19 cellular contexts compared by ENCODE assay signal in genomic region chr2:54627973-54628372, GRCh38.
DNase-seq lines count a peak whose midpoint lies in the region; ATAC-seq, FAIRE-seq and TF ChIP-seq lines count a peak whose summit lies in the region.
"Had no signal": no experiment of that assay in that cellular context is flagged by ENCODE, and none has a peak within 500 bp of the region (broad histone marks: within the 10 kb centered on the region; RNA-seq: fewer than 3 reads in every experiment).

No MANE protein-coding gene starts in this region.

- peaks cover 95% of the 10 kb centered on the region for H3K36me3 Mint-ChIP-seq in effector memory CD8-positive, alpha-beta T cell (ENCODE audit: insufficient read depth)

- no peak for TF ChIP-seq RAD21 in liver (IDR thresholded peaks at IDR 0.05)

- H3K27ac Mint-ChIP-seq in effector memory CD8-positive, alpha-beta T cell = no peak overlapping the region
- H3K27ac Mint-ChIP-seq: HFFc6 had no signal

- TF ChIP-seq CTCF in left ventricle myocardium inferior (IDR thresholded peaks at IDR 0.05; ENCODE audit: borderline replicate concordance) = no peak
- TF ChIP-seq CTCF in OCI-LY7 (conservative IDR thresholded peaks at IDR 0.05; ENCODE audit: low read length) = no peak
- no peak for TF ChIP-seq CTCF in liver (IDR thresholded peaks at IDR 0.05; ENCODE audit: low read depth, low read length, missing input control)

- no TSS peak for BruUV-seq in OCI-LY7 (replicated peaks; lab: Mats Ljungman, UMichigan)

- 98% methylated on average over 6 of the region's 6 CpGs for WGBS in liver

- no peaks in the 10 kb centered on the region for H4K20me1 ChIP-seq in OCI-LY7 (ENCODE audit: insufficient read depth, low read length)

- ATAC-seq in left ventricle myocardium superior = no peak
- no peak for ATAC-seq in effector memory CD8-positive, alpha-beta T cell (replicated peaks)

- no peaks in the 10 kb centered on the region for H3K27me3 ChIP-seq in left ventricle myocardium inferior (ENCODE audit: low read depth)
- no peaks in the 10 kb centered on the region for H3K27me3 ChIP-seq in liver (ENCODE audit: control insufficient read depth in 4 of 4, insufficient read depth in 4 of 4, low read length in 3 of 4)
- H3K27me3 ChIP-seq: MG63 had no signal

- H3K27me3 Mint-ChIP-seq in effector memory CD8-positive, alpha-beta T cell = no peaks in the 10 kb centered on the region

- H3K79me2 ChIP-seq in OCI-LY7 (ENCODE audit: insufficient read depth, low read depth, low read length) = no peaks in the 10 kb centered on the region; the same call in 1 of the 2 replicates

- H3K27ac ChIP-seq in left ventricle myocardium inferior (replicated peaks) (peak overlapping the region; percentile 68), OCI-LY7 (ENCODE audit: low read depth, low read length, poor library complexity, severe bottlenecking) (peak overlapping the region; percentile 78), liver (ENCODE audit: low read depth in 1 of 2, low read length in 2 of 2) (peak overlapping the region; percentile 26 to 91)

- POLR2A ChIA-PET in OCI-LY7 (lab: Charles Lee) = interaction anchor here (0.6 to 2.3 kb wide), 13 partner anchors 9 to 155 kb away, joined by 3 to 6 read pairs (median 4); no protein-coding TSS in a partner anchor

- no peaks in the 10 kb centered on the region for H3K9me2 ChIP-seq in OCI-LY7 (ENCODE audit: insufficient read depth, low read length)

- H3K9me3 ChIP-seq in left ventricle myocardium inferior (replicated peaks) (no peaks in the 10 kb centered on the region), OCI-LY7 (ENCODE audit: low read length) (no peaks in the 10 kb centered on the region), liver (ENCODE audit: control insufficient read depth in 4 of 4, low read length in 3 of 4) (no peaks in the 10 kb centered on the region)
- H3K9me3 ChIP-seq: Caco-2, MG63 had no signal

- CTCF ChIA-PET in OCI-LY7 (lab: Charles Lee; ENCODE audit: unreplicated experiment) = no interaction called here

- H3K4me1 ChIP-seq in left ventricle myocardium inferior (peaks cover 96% of the 10 kb centered on the region), OCI-LY7 (ENCODE audit: insufficient read depth, low read length, poor library complexity, severe bottlenecking) (peaks cover 58% of the 10 kb centered on the region), liver (ENCODE audit: control insufficient read depth in 4 of 4, insufficient read depth in 4 of 4, low read length in 3 of 4) (peaks cover 19 to 69% (median 50%) of the 10 kb centered on the region in 4 donors)

- H3K9ac ChIP-seq in liver (ENCODE audit: low read depth in 1 of 2, low read length in 2 of 2) = no peak overlapping the region

- H3K4me2 ChIP-seq in OCI-LY7 (ENCODE audit: low read length) = peak overlapping the region; percentile 50

- H3K36me3 ChIP-seq in left ventricle myocardium inferior (peaks cover 100% of the 10 kb centered on the region), OCI-LY7 (ENCODE audit: insufficient read depth, low read length) (peaks cover 92% of the 10 kb centered on the region), liver (ENCODE audit: control insufficient read depth in 4 of 4, insufficient read depth in 3 of 4, low read depth in 1 of 4, low read length in 3 of 4) (peaks cover 18 to 71% (median 54%) of the 10 kb centered on the region in 4 donors)

- no peaks in the 10 kb centered on the region for H3K9me3 Mint-ChIP-seq in effector memory CD8-positive, alpha-beta T cell
- H3K9me3 Mint-ChIP-seq: HFFc6 had no signal

- peaks cover 0 to 6% of the 10 kb centered on the region in 2 donors for H3K4me1 Mint-ChIP-seq in effector memory CD8-positive, alpha-beta T cell (ENCODE audit: low read depth in 2 of 2)

- H2AFZ ChIP-seq in OCI-LY7 (ENCODE audit: low read length) = no peak overlapping the region

- intact Hi-C loops in left ventricle myocardium inferior (cut with micrococcal nuclease) (no loop called here), left ventricle myocardium superior (cut with micrococcal nuclease) (no loop called here), OCI-LY7 (cut with micrococcal nuclease; ENCODE audit: unreplicated experiment) (no loop called here)

- H3K4me3 ChIP-seq in left ventricle myocardium inferior (no peak overlapping the region), OCI-LY7 (ENCODE audit: low read depth, low read length, poor library complexity, severe bottlenecking) (no peak overlapping the region), liver (ENCODE audit: low read depth in 1 of 3, low read length in 3 of 3) (no peak overlapping the region)
- H3K4me3 ChIP-seq: MG63 had no signal

- DNase-seq in left ventricle myocardium inferior (no peak), left ventricle myocardium superior (no peak), OCI-LY7 (ENCODE audit: low spot score) (peak; percentile 66), urothelium cell line (ENCODE audit: low spot score) (no peak), GM03348 (ENCODE audit: low spot score) (no peak)
- no peak for DNase-seq in effector memory CD8-positive, alpha-beta T cell
- DNase-seq: Caco-2, HFFc6, Karpas-422, MG63, NCI-H1105, NCI-H1694 treated with DMSO at 0.1 percent for 48 hours, NCI-H2107, NCI-H226, NCI-H524 treated with DMSO at 0.1 percent for 48 hours, Right ventricle myocardium superior had no signal

- no peak overlapping the region for H3K4me3 Mint-ChIP-seq in effector memory CD8-positive, alpha-beta T cell
- H3K4me3 Mint-ChIP-seq: HFFc6 had no signal

- peak; percentile 30 for FAIRE-seq in urothelium cell line (lab: Jason Lieb, UNC)
- FAIRE-seq: H54, RCC 7860 had no signal

TF ChIP-seq in liver, 16 proteins besides CTCF, POLR2A, EP300 and RAD21:
- TF ChIP-seq ATF3 (IDR thresholded peaks at IDR 0.05) (no peak), GABPA (IDR thresholded peaks at IDR 0.05 in 1 of 2, conservative IDR thresholded peaks at IDR 0.05 in 1 of 2) (no peak), TAF1 (conservative IDR thresholded peaks at IDR 0.05) (no peak), FOXA1 (IDR thresholded peaks at IDR 0.05) (no peak), YY1 (IDR thresholded peaks at IDR 0.05) (no peak), NR2F2 (IDR thresholded peaks at IDR 0.05) (no peak), HNF4A (conservative IDR thresholded peaks at IDR 0.05) (no peak), JUND (IDR thresholded peaks at IDR 0.05) (no peak)
- TF ChIP-seq, protein P1, sequence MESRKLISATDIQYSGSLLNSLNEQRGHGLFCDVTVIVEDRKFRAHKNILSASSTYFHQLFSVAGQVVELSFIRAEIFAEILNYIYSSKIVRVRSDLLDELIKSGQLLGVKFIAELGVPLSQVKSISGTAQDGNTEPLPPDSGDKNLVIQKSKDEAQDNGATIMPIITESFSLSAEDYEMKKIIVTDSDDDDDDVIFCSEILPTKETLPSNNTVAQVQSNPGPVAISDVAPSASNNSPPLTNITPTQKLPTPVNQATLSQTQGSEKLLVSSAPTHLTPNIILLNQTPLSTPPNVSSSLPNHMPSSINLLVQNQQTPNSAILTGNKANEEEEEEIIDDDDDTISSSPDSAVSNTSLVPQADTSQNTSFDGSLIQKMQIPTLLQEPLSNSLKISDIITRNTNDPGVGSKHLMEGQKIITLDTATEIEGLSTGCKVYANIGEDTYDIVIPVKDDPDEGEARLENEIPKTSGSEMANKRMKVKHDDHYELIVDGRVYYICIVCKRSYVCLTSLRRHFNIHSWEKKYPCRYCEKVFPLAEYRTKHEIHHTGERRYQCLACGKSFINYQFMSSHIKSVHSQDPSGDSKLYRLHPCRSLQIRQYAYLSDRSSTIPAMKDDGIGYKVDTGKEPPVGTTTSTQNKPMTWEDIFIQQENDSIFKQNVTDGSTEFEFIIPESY (IDR thresholded peaks at IDR 0.05) = no peak
